ENCODE assay signal across 22 cellular contexts in the genomic region with DNA sequence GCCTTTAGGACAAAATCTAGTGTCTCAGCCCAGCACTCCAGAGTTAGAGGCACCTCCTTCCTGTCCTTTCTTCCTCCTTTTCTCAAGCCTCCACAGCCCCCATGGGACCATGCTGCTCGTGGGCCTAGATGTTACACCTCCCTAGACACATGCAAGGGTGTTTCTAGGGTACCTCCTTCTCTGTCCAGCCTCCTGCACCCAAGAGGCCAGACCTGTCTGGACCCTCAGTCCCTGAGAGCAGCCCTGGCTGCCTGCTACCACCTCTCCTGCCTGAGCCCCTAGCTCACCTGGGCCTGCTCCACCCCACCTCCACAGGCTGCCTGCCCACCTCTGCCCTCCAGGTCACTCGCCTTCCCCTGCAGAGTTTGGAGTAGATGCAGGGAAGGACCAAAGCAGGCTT. TPM values are rescaled to one million over a fixed set of nuclear protein-coding genes. Genes with fewer than 3 reads are reported as not detected.
DNase-seq lines count a peak whose midpoint lies in the region; ATAC-seq, FAIRE-seq and TF ChIP-seq lines count a peak whose summit lies in the region.
"Had no signal": no experiment of that assay in that cellular context is flagged by ENCODE, and none has a peak within 500 bp of the region (broad histone marks: within the 10 kb centered on the region; RNA-seq: fewer than 3 reads in every experiment).

No MANE protein-coding gene starts in this region.

- H3K4me3 Mint-ChIP-seq in activated naive CD8-positive, alpha-beta T cell treated with anti-CD3 and anti-CD28 coated beads, Interleukin-2, amount 10 ng/mL, durations not matched to agents 7 days and 5 days, result no peak overlapping the region
- H3K4me3 Mint-ChIP-seq in activated naive CD8-positive, alpha-beta T cell treated with anti-CD3 and anti-CD28 coated beads, Interleukin-2, amount 50 U/mL, for 24 hours, result no peak overlapping the region
- no peak overlapping the region for H3K4me3 Mint-ChIP-seq in activated CD4-positive, alpha-beta T cell treated with anti-CD3 and anti-CD28 coated beads, Interleukin-2, amount 10 ng/mL, durations not matched to agents 7 days and 5 days

- POLR2A ChIA-PET in activated naive CD8-positive, alpha-beta T cell treated with anti-CD3 and anti-CD28 coated beads, Interleukin-2, amount 10 ng/mL, durations not matched to agents 7 days and 5 days (lab: Charles Lee), result interaction anchor here (1.6 kb wide), 1 partner anchor 20 kb away, joined by 3 read pairs; no protein-coding TSS in a partner anchor
- POLR2A ChIA-PET in activated CD4-positive, alpha-beta T cell treated with anti-CD3 and anti-CD28 coated beads, Interleukin-2, amount 10 ng/mL, durations not matched to agents 7 days and 5 days (lab: Charles Lee), result no interaction called here
- POLR2A ChIA-PET in GM10248 (lab: Yijun Ruan, JAX), result no interaction called here

- H3K4me1 ChIP-seq in kidney (ENCODE audit: control insufficient read depth in 1 of 2, insufficient read depth in 1 of 2, low read depth in 1 of 2, low read length in 2 of 2), result peaks cover 7 to 23% of the 10 kb centered on the region in 2 donors
- peaks cover 38 to 71% of the 10 kb centered on the region in 2 donors for H3K4me1 ChIP-seq in thoracic aorta (ENCODE audit: control insufficient read depth in 1 of 2, low read depth in 2 of 2)

- ATAC-seq in activated naive CD8-positive, alpha-beta T cell treated with anti-CD3 and anti-CD28 coated beads, Interleukin-2, amount 10 ng/mL, durations not matched to agents 7 days and 5 days (ENCODE audit: low read depth), result no peak
- ATAC-seq in activated naive CD8-positive, alpha-beta T cell treated with anti-CD3 and anti-CD28 coated beads, Interleukin-2, amount 50 U/mL, for 24 hours, result no peak
- ATAC-seq in thoracic aorta (ENCODE audit: insufficient number of reproducible peaks, low FRiP score, low read depth), result no peak
- ATAC-seq: esophagus mucosa, GM12878, left lobe of liver had no signal

- intact Hi-C loops in kidney (cut with DNase I), result no loop called here

- peaks cover 33% of the 10 kb centered on the region for H3K4me1 Mint-ChIP-seq in activated naive CD8-positive, alpha-beta T cell treated with anti-CD3 and anti-CD28 coated beads, Interleukin-2, amount 10 ng/mL, durations not matched to agents 7 days and 5 days
- H3K4me1 Mint-ChIP-seq in activated naive CD8-positive, alpha-beta T cell treated with anti-CD3 and anti-CD28 coated beads, Interleukin-2, amount 50 U/mL, for 24 hours, result peaks cover 13% of the 10 kb centered on the region
- H3K4me1 Mint-ChIP-seq in activated CD4-positive, alpha-beta T cell treated with anti-CD3 and anti-CD28 coated beads, Interleukin-2, amount 10 ng/mL, durations not matched to agents 7 days and 5 days, result peaks cover 30% of the 10 kb centered on the region

- H3K27ac Mint-ChIP-seq in activated naive CD8-positive, alpha-beta T cell treated with anti-CD3 and anti-CD28 coated beads, Interleukin-2, amount 10 ng/mL, durations not matched to agents 7 days and 5 days, result peak overlapping the region; percentile 69
- H3K27ac Mint-ChIP-seq in activated naive CD8-positive, alpha-beta T cell treated with anti-CD3 and anti-CD28 coated beads, Interleukin-2, amount 50 U/mL, for 24 hours, result no peak overlapping the region
- H3K27ac Mint-ChIP-seq in activated CD4-positive, alpha-beta T cell treated with anti-CD3 and anti-CD28 coated beads, Interleukin-2, amount 10 ng/mL, durations not matched to agents 7 days and 5 days, result no peak overlapping the region

- FAIRE-seq in kidney (lab: Jason Lieb, UNC), result no peak
- FAIRE-seq: GM12878 had no signal

- H3K9me3 ChIP-seq in kidney (ENCODE audit: control insufficient read depth in 1 of 2, low read length in 2 of 2) (no peaks in the 10 kb centered on the region), thoracic aorta (no peaks in the 10 kb centered on the region)
- H3K9me3 ChIP-seq: neutrophil, suprapubic skin had no signal

- DNase-seq in activated naive CD8-positive, alpha-beta T cell treated with anti-CD3 and anti-CD28 coated beads, Interleukin-2, amount 10 ng/mL, durations not matched to agents 7 days and 5 days, result no peak
- no peak for DNase-seq in activated naive CD8-positive, alpha-beta T cell treated with anti-CD3 and anti-CD28 coated beads, Interleukin-2, amount 50 U/mL, for 24 hours
- peak; percentile 53 for DNase-seq in kidney
- no peak for DNase-seq in thoracic aorta (ENCODE audit: low spot score)
- no peak for DNase-seq in activated CD4-positive, alpha-beta T cell treated with anti-CD3 and anti-CD28 coated beads, Interleukin-2, amount 10 ng/mL, durations not matched to agents 7 days and 5 days
- no peak for DNase-seq in GM10248 (ENCODE audit: extremely low spot score)
- no peak for DNase-seq in erythroblast (lab: John Stamatoyannopoulos, UW)
- DNase-seq: activated gamma-delta T cell treated with Interleukin-2 at 50 U/mL for 16 hours; cerebellar nuclear complex; effector CD4-positive, alpha-beta T cell; NCI-H1417 treated with DMSO at 0.1 percent for 48 hours; NCI-H524 treated with DMSO at 0.1 percent for 48 hours; RPMI8226 had no signal

- no peak overlapping the region for H3K9ac ChIP-seq in kidney (ENCODE audit: low read length in 2 of 2)

- no peaks in the 10 kb centered on the region for H3K9me3 Mint-ChIP-seq in activated naive CD8-positive, alpha-beta T cell treated with anti-CD3 and anti-CD28 coated beads, Interleukin-2, amount 10 ng/mL, durations not matched to agents 7 days and 5 days
- no peaks in the 10 kb centered on the region for H3K9me3 Mint-ChIP-seq in activated naive CD8-positive, alpha-beta T cell treated with anti-CD3 and anti-CD28 coated beads, Interleukin-2, amount 50 U/mL, for 24 hours
- H3K9me3 Mint-ChIP-seq in activated CD4-positive, alpha-beta T cell treated with anti-CD3 and anti-CD28 coated beads, Interleukin-2, amount 10 ng/mL, durations not matched to agents 7 days and 5 days, result no peaks in the 10 kb centered on the region

- no peaks in the 10 kb centered on the region for H3K27me3 ChIP-seq in thoracic aorta (replicated peaks; ENCODE audit: insufficient read depth)

- peaks cover 1% of the 10 kb centered on the region for H3K27me3 Mint-ChIP-seq in activated naive CD8-positive, alpha-beta T cell treated with anti-CD3 and anti-CD28 coated beads, Interleukin-2, amount 10 ng/mL, durations not matched to agents 7 days and 5 days
- peaks cover 3% of the 10 kb centered on the region for H3K27me3 Mint-ChIP-seq in activated naive CD8-positive, alpha-beta T cell treated with anti-CD3 and anti-CD28 coated beads, Interleukin-2, amount 50 U/mL, for 24 hours
- no peaks in the 10 kb centered on the region for H3K27me3 Mint-ChIP-seq in activated CD4-positive, alpha-beta T cell treated with anti-CD3 and anti-CD28 coated beads, Interleukin-2, amount 10 ng/mL, durations not matched to agents 7 days and 5 days

- H3K36me3 ChIP-seq in kidney (ENCODE audit: control insufficient read depth in 1 of 2, insufficient read depth in 2 of 2, low read length in 2 of 2) (no peaks in the 10 kb centered on the region), thoracic aorta (no peaks in the 10 kb centered on the region)
- H3K36me3 ChIP-seq: neutrophil, suprapubic skin had no signal

- H3K27ac ChIP-seq in VCaP (peak overlapping the region; percentile 94), kidney (ENCODE audit: low read depth in 2 of 2, low read length in 2 of 2) (no peak overlapping the region), thoracic aorta (peak overlapping the region; percentile 97)
- H3K27ac ChIP-seq: HL-60, neutrophil had no signal

- TF ChIP-seq CTCF in VCaP (conservative IDR thresholded peaks at IDR 0.05) (no peak), kidney (IDR thresholded peaks at IDR 0.05; ENCODE audit: borderline replicate concordance, extremely low read depth, insufficient read depth) (no peak), thoracic aorta (IDR thresholded peaks at IDR 0.05) (no peak), GM10248 (IDR thresholded peaks at IDR 0.05; ENCODE audit: control extremely low read depth, extremely low read depth, low read depth, missing control alignments) (no peak)

- no peak for TF ChIP-seq POLR2A in erythroblast (IDR thresholded peaks at IDR 0.05; ENCODE audit: low read length)

- H3K4me3 ChIP-seq in kidney (ENCODE audit: low read length in 2 of 2), result no peak overlapping the region
- no peak overlapping the region for H3K4me3 ChIP-seq in thoracic aorta
- H3K4me3 ChIP-seq: GM12878, suprapubic skin had no signal

- CTCF ChIA-PET in activated CD4-positive, alpha-beta T cell treated with anti-CD3 and anti-CD28 coated beads, Interleukin-2, amount 10 ng/mL, durations not matched to agents 7 days and 5 days (lab: Charles Lee), result interaction anchor here (0.8 to 2.8 kb wide), 6 partner anchors 9 to 58 kb away, joined by 3 to 9 read pairs (median 3); no protein-coding TSS in a partner anchor
- CTCF ChIA-PET in GM10248 (lab: Yijun Ruan, JAX), result no interaction called here

- H3K36me3 Mint-ChIP-seq in activated naive CD8-positive, alpha-beta T cell treated with anti-CD3 and anti-CD28 coated beads, Interleukin-2, amount 10 ng/mL, durations not matched to agents 7 days and 5 days, result no peaks in the 10 kb centered on the region
- H3K36me3 Mint-ChIP-seq in activated naive CD8-positive, alpha-beta T cell treated with anti-CD3 and anti-CD28 coated beads, Interleukin-2, amount 50 U/mL, for 24 hours (ENCODE audit: low read depth), result no peaks in the 10 kb centered on the region
- no peaks in the 10 kb centered on the region for H3K36me3 Mint-ChIP-seq in activated CD4-positive, alpha-beta T cell treated with anti-CD3 and anti-CD28 coated beads, Interleukin-2, amount 10 ng/mL, durations not matched to agents 7 days and 5 days (ENCODE audit: low read depth)

RNA-seq across cellular contexts. Expression of a gene that starts 5.2 kb away (rescaled TPM):
- total RNA-seq in activated naive CD8-positive, alpha-beta T cell treated with anti-CD3 and anti-CD28 coated beads, Interleukin-2, amount 10 ng/mL, durations not matched to agents 7 days and 5 days, result 10 to 100 TPM in 1 of 2 experiments, 1 to 10 TPM in 1; 8.8 to 10.5 TPM
- total RNA-seq in kidney, result 33.2 TPM
- 35.1 TPM for polyA plus RNA-seq in kidney (ENCODE audit: insufficient read depth, low read depth, low replicate concordance)
- total RNA-seq in thoracic aorta, result 100 to 1,000 TPM; 164 to 321 TPM
- 1 to 10 TPM; 3.4 to 3.5 TPM for total RNA-seq in activated CD4-positive, alpha-beta T cell treated with anti-CD3 and anti-CD28 coated beads, Interleukin-2, amount 10 ng/mL, durations not matched to agents 7 days and 5 days

RNA-seq across cellular contexts. Expression of a gene that starts 58.1 kb away (rescaled TPM):
- not detected for total RNA-seq in activated naive CD8-positive, alpha-beta T cell treated with anti-CD3 and anti-CD28 coated beads, Interleukin-2, amount 10 ng/mL, durations not matched to agents 7 days and 5 days
- total RNA-seq in kidney (not detected), thoracic aorta (not detected)
- not detected for polyA plus RNA-seq in kidney (ENCODE audit: insufficient read depth, low read depth, low replicate concordance)
- total RNA-seq in activated CD4-positive, alpha-beta T cell treated with anti-CD3 and anti-CD28 coated beads, Interleukin-2, amount 10 ng/mL, durations not matched to agents 7 days and 5 days, result not detected
- total RNA-seq: A673, esophagus mucosa, glomerular endothelial cell, GM12878, left lobe of liver, suprapubic skin had no signal
- polyA plus RNA-seq: GM12878 had no signal

Comparison
In these comparisons a context has a peak if more than half of its experiments do, and no peak if none do; other contexts are left out.
1. H3K27ac ChIP-seq: peak in VCaP (single experiment) and thoracic aorta (2 of 2); none in kidney (0 of 2).